26 cellular contexts compared by ENCODE assay signal in the genomic region with DNA sequence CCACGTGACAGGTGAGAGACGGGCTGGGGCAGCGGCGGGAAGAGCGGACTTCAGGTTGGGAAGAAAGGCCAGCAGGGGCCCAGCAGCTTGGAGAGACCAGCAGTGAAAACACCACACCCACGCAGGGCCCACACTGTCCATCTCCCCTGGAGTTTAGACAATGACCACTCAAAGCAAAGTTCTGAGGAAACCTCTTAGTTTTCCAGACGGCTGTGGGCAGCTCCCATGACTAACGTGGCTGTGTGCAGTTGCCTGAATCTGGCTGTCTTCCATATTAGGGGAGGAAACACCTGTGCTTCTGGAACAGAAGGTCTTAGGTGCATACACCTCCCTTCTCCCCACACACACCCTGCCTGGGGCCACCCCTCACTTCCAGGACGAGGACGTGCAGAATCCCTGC.
DNase-seq lines count a peak whose midpoint lies in the region; ATAC-seq and TF ChIP-seq lines count a peak whose summit lies in the region.
"Had no signal": no experiment of that assay in that cellular context is flagged by ENCODE, and none has a peak within 500 bp of the region (broad histone marks: within the 10 kb centered on the region; RNA-seq: fewer than 3 reads in every experiment).

No MANE protein-coding gene starts in this region.

- H3K36me3 Mint-ChIP-seq in activated T-helper 1 cell treated with anti-CD3 and anti-CD28 coated beads, Interleukin-12 subunit alpha, Interleukin-12 subunit beta, Interleukin-2, Interleukin-4 antibody, amounts not matched to agents 30 ng/mL and 10 ng/mL and 1 ng/mL, durations not matched to agents 14 hours and 24 hours and 36 hours (ENCODE audit: low read depth): no peaks in the 10 kb centered on the region
- H3K36me3 Mint-ChIP-seq: brain; naive thymus-derived CD8-positive, alpha-beta T cell; stimulated activated naive B cell treated with anti-CD40 and anti-IgM and Interleukin-4, amounts not matched to agents 10 μg/mL and 1 μg/mL and 100 μg/mL, for 72 hours had no signal

- peaks cover 22% of the 10 kb centered on the region for H3K4me1 Mint-ChIP-seq in activated T-helper 1 cell treated with anti-CD3 and anti-CD28 coated beads, Interleukin-12 subunit alpha, Interleukin-12 subunit beta, Interleukin-2, Interleukin-4 antibody, amounts not matched to agents 30 ng/mL and 10 ng/mL and 1 ng/mL, durations not matched to agents 14 hours and 24 hours and 36 hours (ENCODE audit: low read depth)

- no peaks in the 10 kb centered on the region for H3K9me3 Mint-ChIP-seq in activated T-helper 1 cell treated with anti-CD3 and anti-CD28 coated beads, Interleukin-12 subunit alpha, Interleukin-12 subunit beta, Interleukin-2, Interleukin-4 antibody, amounts not matched to agents 30 ng/mL and 10 ng/mL and 1 ng/mL, durations not matched to agents 14 hours and 24 hours and 36 hours
- H3K9me3 Mint-ChIP-seq: activated CD4-positive, alpha-beta memory T cell treated with anti-CD3 and anti-CD28 coated beads, Interleukin-2, amount 10 ng/mL, durations not matched to agents 7 days and 5 days; brain; naive thymus-derived CD8-positive, alpha-beta T cell; stimulated activated naive B cell treated with anti-CD40 and anti-IgM and Interleukin-4, amounts not matched to agents 10 μg/mL and 1 μg/mL and 100 μg/mL, for 72 hours had no signal

- H3K27me3 Mint-ChIP-seq in activated T-helper 1 cell treated with anti-CD3 and anti-CD28 coated beads, Interleukin-12 subunit alpha, Interleukin-12 subunit beta, Interleukin-2, Interleukin-4 antibody, amounts not matched to agents 30 ng/mL and 10 ng/mL and 1 ng/mL, durations not matched to agents 14 hours and 24 hours and 36 hours (ENCODE audit: insufficient read depth): peaks cover 4% of the 10 kb centered on the region
- H3K27me3 Mint-ChIP-seq: brain had no signal

- H3K27ac Mint-ChIP-seq in activated T-helper 1 cell treated with anti-CD3 and anti-CD28 coated beads, Interleukin-12 subunit alpha, Interleukin-12 subunit beta, Interleukin-2, Interleukin-4 antibody, amounts not matched to agents 30 ng/mL and 10 ng/mL and 1 ng/mL, durations not matched to agents 14 hours and 24 hours and 36 hours: no peak overlapping the region
- H3K27ac Mint-ChIP-seq: activated CD4-positive, alpha-beta memory T cell treated with anti-CD3 and anti-CD28 coated beads, Interleukin-2, amount 10 ng/mL, durations not matched to agents 7 days and 5 days; stimulated activated naive B cell treated with anti-CD40 and anti-IgM and Interleukin-4, amounts not matched to agents 10 μg/mL and 1 μg/mL and 100 μg/mL, for 72 hours had no signal

- no peak for TF ChIP-seq CTCF in choroid plexus epithelial cell (conservative IDR thresholded peaks at IDR 0.05; ENCODE audit: low read depth, low read length)

- no peak overlapping the region for H3K4me3 ChIP-seq in choroid plexus epithelial cell (ENCODE audit: low read depth, low read length)
- H3K4me3 ChIP-seq: coronary artery, HAP-1, testis had no signal

- intact Hi-C loops in activated T-helper 1 cell treated with anti-CD3 and anti-CD28 coated beads, Interleukin-12 subunit alpha, Interleukin-12 subunit beta, Interleukin-2, Interleukin-4 antibody, amounts not matched to agents 30 ng/mL and 10 ng/mL and 1 ng/mL, durations not matched to agents 14 hours and 24 hours and 36 hours (cut with micrococcal nuclease): no loop called here

- H3K4me3 Mint-ChIP-seq in activated T-helper 1 cell treated with anti-CD3 and anti-CD28 coated beads, Interleukin-12 subunit alpha, Interleukin-12 subunit beta, Interleukin-2, Interleukin-4 antibody, amounts not matched to agents 30 ng/mL and 10 ng/mL and 1 ng/mL, durations not matched to agents 14 hours and 24 hours and 36 hours: no peak overlapping the region
- H3K4me3 Mint-ChIP-seq: activated CD4-positive, alpha-beta memory T cell treated with anti-CD3 and anti-CD28 coated beads, Interleukin-2, amount 10 ng/mL, durations not matched to agents 7 days and 5 days; brain; stimulated activated naive B cell treated with anti-CD40 and anti-IgM and Interleukin-4, amounts not matched to agents 10 μg/mL and 1 μg/mL and 100 μg/mL, for 72 hours had no signal

- DNase-seq in COR-L47 (lab: John Stamatoyannopoulos, UW) (peak; percentile 61), NCI-H2171 treated with DMSO at 0.1 percent for 48 hours (lab: John Stamatoyannopoulos, UW) (peak; percentile 85), choroid plexus epithelial cell (ENCODE audit: low read depth) (peak; percentile 13), lung microvascular endothelial cell (ENCODE audit: low read depth in 2 of 2) (peak; percentile 76 to 81), H4 (ENCODE audit: low spot score) (no peak), GF-D8 (lab: John Stamatoyannopoulos, UW) (no peak)
- DNase-seq in activated T-helper 1 cell treated with anti-CD3 and anti-CD28 coated beads, Interleukin-12 subunit alpha, Interleukin-12 subunit beta, Interleukin-2, Interleukin-4 antibody, amounts not matched to agents 30 ng/mL and 10 ng/mL and 1 ng/mL, durations not matched to agents 14 hours and 24 hours and 36 hours (ENCODE audit: low spot score): no peak
- DNase-seq: ACHN; activated CD4-positive, alpha-beta memory T cell treated with anti-CD3 and anti-CD28 coated beads, Interleukin-2, amount 10 ng/mL, durations not matched to agents 7 days and 5 days; activated CD4-positive, CD25-positive, alpha-beta regulatory T cell treated with anti-CD3 and anti-CD28 coated beads, Interleukin-2, amount 50 U/mL, for 72 hours; activated effector memory CD4-positive, alpha-beta T cell treated with anti-CD3 and anti-CD28 coated beads, Interleukin-2, amount 50 U/mL, for 16 hours; C1 segment of cervical spinal cord; Calu3; DND-41; head of caudate nucleus; left cardiac atrium; naive thymus-derived CD8-positive, alpha-beta T cell; NCI-H446; NK-92 treated with Interleukin-12 subunit alpha and Interleukin-12 subunit beta, amount 100 ng/mL, for 24 hours; stimulated activated naive B cell treated with anti-CD40 and anti-IgM and Interleukin-4, amounts not matched to agents 10 μg/mL and 1 μg/mL and 100 μg/mL, for 72 hours; testis had no signal

- ATAC-seq in GM18868 (IDR thresholded peaks at IDR 0.05; ENCODE audit: unreplicated experiment): no peak
- ATAC-seq: HepG2; naive thymus-derived CD8-positive, alpha-beta T cell; stimulated activated naive B cell treated with anti-CD40 and anti-IgM and Interleukin-4, amounts not matched to agents 10 μg/mL and 1 μg/mL and 100 μg/mL, for 72 hours had no signal

Comparison
In these comparisons a context has a peak if more than half of its experiments do, and no peak if none do; other contexts are left out.
1. DNase-seq: peak in COR-L47 (single experiment), NCI-H2171 treated with DMSO at 0.1 percent for 48 hours (single experiment), choroid plexus epithelial cell (single experiment) and lung microvascular endothelial cell (2 of 2); none in H4 (single experiment), activated T-helper 1 cell treated with anti-CD3 and anti-CD28 coated beads, Interleukin-12 subunit alpha, Interleukin-12 subunit beta, Interleukin-2, Interleukin-4 antibody, amounts not matched to agents 30 ng/mL and 10 ng/mL and 1 ng/mL, durations not matched to agents 14 hours and 24 hours and 36 hours (single experiment) and GF-D8 (single experiment).